7 cellular contexts compared by ENCODE assay signal in the genomic region with DNA sequence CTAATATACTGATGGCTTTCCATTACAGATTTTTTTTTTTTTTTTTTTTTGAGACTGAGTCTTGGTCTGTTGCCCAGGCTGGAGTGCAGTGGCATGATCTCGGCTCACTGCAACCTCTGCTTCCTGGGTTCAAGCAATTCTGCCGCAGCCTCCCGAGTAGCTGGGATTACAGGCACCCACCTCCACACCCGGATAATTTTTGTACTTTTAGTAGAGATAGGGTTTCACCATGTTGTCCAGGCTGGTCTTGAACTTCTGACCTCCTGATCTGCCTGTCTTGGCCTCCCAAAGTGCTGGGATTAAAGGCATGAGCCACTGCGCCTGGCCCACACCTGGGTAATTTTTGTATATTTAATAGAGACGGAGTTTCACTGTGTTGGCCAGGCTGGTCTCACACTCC. TPM values are rescaled to one million over a fixed set of nuclear protein-coding genes. Genes with fewer than 3 reads are reported as not detected.
DNase-seq lines count a peak whose midpoint lies in the region; ATAC-seq and TF ChIP-seq lines count a peak whose summit lies in the region.
"Not testable (repeated sequence)": the region's sequence is repeated elsewhere in the genome, so short reads cannot be mapped to it uniquely, and the experiment has no call there.

No MANE protein-coding gene starts in this region.

- WGBS in HUES64, result 97% methylated on average over 6 of the region's 6 CpGs
- WGBS in mammary epithelial cell (ENCODE audit: low coverage, missing lambda C conversion rate), result 80% methylated on average over 6 of the region's 6 CpGs

- H3K4me2 ChIP-seq in DND-41 (ENCODE audit: insufficient read depth, low read length) (peak overlapping the region; percentile 29; the same call in 1 of the 2 replicates), mammary epithelial cell (ENCODE audit: insufficient read depth, low read depth, low read length) (peak overlapping the region; percentile 69), osteoblast (ENCODE audit: insufficient read depth, low read length) (peak overlapping the region; percentile 44)

- intact Hi-C loops in activated naive CD4-positive, alpha-beta T cell treated with anti-CD3 and anti-CD28 coated beads for 36 hours (cut with micrococcal nuclease); mammary epithelial cell (cut with micrococcal nuclease): not testable (repeated sequence)

- H3K4me3 Mint-ChIP-seq in WTC11, result peak overlapping the region; percentile 68
- H3K4me3 Mint-ChIP-seq in activated naive CD4-positive, alpha-beta T cell treated with anti-CD3 and anti-CD28 coated beads for 36 hours, result peak overlapping the region; percentile 50

- not testable (repeated sequence) for H3K4me3 ChIP-seq in DND-41 (ENCODE audit: low read depth in 1 of 2, low read length in 2 of 2); osteoblast (ENCODE audit: insufficient read depth, low read length)
- H3K4me3 ChIP-seq in HUES64 (ENCODE audit: low read length), result 0 out of 2 replicates have a peak overlapping the region, but pooled peaks have one; percentile 21
- peak overlapping the region; percentile 69 to 98 (median 81) for H3K4me3 ChIP-seq in mammary epithelial cell (replicated peaks in 1 of 3; ENCODE audit: insufficient read depth in 1 of 3, low read depth in 2 of 3, low read length in 3 of 3)
- peak overlapping the region; percentile 35 to 98 for H3K4me3 ChIP-seq in foreskin fibroblast (ENCODE audit: low read depth in 1 of 2, low read length in 2 of 2)

- H3K36me3 ChIP-seq in DND-41 (ENCODE audit: insufficient read depth, low read length), result peaks cover 69% of the 10 kb centered on the region
- peaks cover 70% of the 10 kb centered on the region for H3K36me3 ChIP-seq in HUES64 (ENCODE audit: insufficient read depth, low read length)
- H3K36me3 ChIP-seq in mammary epithelial cell (ENCODE audit: insufficient read depth, low read length), result peaks cover 48% of the 10 kb centered on the region
- peaks cover 67% of the 10 kb centered on the region for H3K36me3 ChIP-seq in osteoblast (ENCODE audit: insufficient read depth, low read length)

- H4K20me1 ChIP-seq in DND-41 (ENCODE audit: insufficient read depth, low read length) (peaks cover 23% of the 10 kb centered on the region; the same call in 1 of the 2 replicates), osteoblast (ENCODE audit: insufficient read depth, low read length) (peaks cover 33% of the 10 kb centered on the region)
- H4K20me1 ChIP-seq in mammary epithelial cell (ENCODE audit: insufficient read depth, low read length), result not testable (repeated sequence)

- H3K9me3 ChIP-seq in DND-41 (ENCODE audit: insufficient read depth, low read length, severe bottlenecking); HUES64 (ENCODE audit: insufficient read depth, low read depth, low read length); mammary epithelial cell (replicated peaks; ENCODE audit: insufficient read depth, low read length); osteoblast (ENCODE audit: low read depth, low read length): not testable (repeated sequence)

- TSS peak; percentile 0 for BruUV-seq in mammary epithelial cell (replicated peaks; lab: Mats Ljungman, UMichigan)

- TF ChIP-seq CTCF in DND-41 (IDR thresholded peaks at IDR 0.05; ENCODE audit: borderline replicate concordance, extremely low read depth, low read length, poor library complexity, severe bottlenecking); WTC11 (IDR thresholded peaks at IDR 0.05); mammary epithelial cell (conservative IDR thresholded peaks at IDR 0.05 in 1 of 2, IDR thresholded peaks at IDR 0.05 in 1 of 2; ENCODE audit: extremely low read depth in 1 of 2, insufficient read depth in 1 of 2, low read depth in 1 of 2, low read length in 2 of 2); foreskin fibroblast (IDR thresholded peaks at IDR 0.05; ENCODE audit: low read depth, low read length); osteoblast (IDR thresholded peaks at IDR 0.05; ENCODE audit: extremely low read depth, low read depth, low read length): not testable (repeated sequence)

- not testable (repeated sequence) for DNase-seq in DND-41; WTC11 (ENCODE audit: low spot score); activated naive CD4-positive, alpha-beta T cell treated with anti-CD3 and anti-CD28 coated beads for 36 hours; mammary epithelial cell; foreskin fibroblast; osteoblast (ENCODE audit: insufficient read length, low spot score, missing footprints)

- not testable (repeated sequence) for H2AFZ ChIP-seq in DND-41 (ENCODE audit: low read depth, low read length); mammary epithelial cell (ENCODE audit: low read depth, low read length); osteoblast (ENCODE audit: low read length)

- not testable (repeated sequence) for H3K9me3 Mint-ChIP-seq in WTC11; activated naive CD4-positive, alpha-beta T cell treated with anti-CD3 and anti-CD28 coated beads for 36 hours

- H3K79me2 ChIP-seq in DND-41 (ENCODE audit: insufficient read depth, low read length) (peaks cover 85% of the 10 kb centered on the region), mammary epithelial cell (ENCODE audit: insufficient read depth, low read length) (peaks cover 78% of the 10 kb centered on the region), osteoblast (ENCODE audit: insufficient read depth, low read length) (peaks cover 82% of the 10 kb centered on the region)

- in situ Hi-C loops in mammary epithelial cell (cut with MboI; ENCODE audit: low sequenced_read_pairs in 2 of 2), result not testable (repeated sequence)

- not testable (repeated sequence) for H3K27ac ChIP-seq in DND-41 (ENCODE audit: low read length); HUES64 (ENCODE audit: low read depth, low read length); mammary epithelial cell (ENCODE audit: insufficient read depth, low read depth, low read length); osteoblast (ENCODE audit: low read depth, low read length)

- dilution Hi-C loops in mammary epithelial cell (cut with HindIII; ENCODE audit: low sequenced_read_pairs), result not testable (repeated sequence)

- peaks cover 65% of the 10 kb centered on the region for H3K36me3 Mint-ChIP-seq in WTC11
- peaks cover 60% of the 10 kb centered on the region for H3K36me3 Mint-ChIP-seq in activated naive CD4-positive, alpha-beta T cell treated with anti-CD3 and anti-CD28 coated beads for 36 hours (ENCODE audit: low read depth)

- H3K27me3 ChIP-seq in DND-41 (ENCODE audit: insufficient read depth, low read length, poor library complexity); HUES64 (ENCODE audit: insufficient read depth, low read length); mammary epithelial cell (ENCODE audit: insufficient read depth, low read length); osteoblast (ENCODE audit: insufficient read depth, low read length): not testable (repeated sequence)

- POLR2A ChIA-PET in WTC11 (lab: Charles Lee), result not testable (repeated sequence)

- H3K27me3 Mint-ChIP-seq in WTC11 (ENCODE audit: low read depth); activated naive CD4-positive, alpha-beta T cell treated with anti-CD3 and anti-CD28 coated beads for 36 hours (ENCODE audit: low read depth): not testable (repeated sequence)

- 0 out of 2 replicates have a peak overlapping the region, but pooled peaks have one; percentile 63 for H3K27ac Mint-ChIP-seq in WTC11
- H3K27ac Mint-ChIP-seq in activated naive CD4-positive, alpha-beta T cell treated with anti-CD3 and anti-CD28 coated beads for 36 hours, result peak overlapping the region; percentile 66

- ATAC-seq in DND-41 (ENCODE audit: insufficient read depth, low read depth); WTC11: not testable (repeated sequence)

- peaks cover 17% of the 10 kb centered on the region for H3K4me1 Mint-ChIP-seq in WTC11
- peaks cover 46% of the 10 kb centered on the region for H3K4me1 Mint-ChIP-seq in activated naive CD4-positive, alpha-beta T cell treated with anti-CD3 and anti-CD28 coated beads for 36 hours (ENCODE audit: low read depth)

- H3K4me1 ChIP-seq in DND-41 (ENCODE audit: insufficient read depth, low read length) (peaks cover 51% of the 10 kb centered on the region), mammary epithelial cell (ENCODE audit: insufficient read depth, low read length) (peaks cover 14% of the 10 kb centered on the region), osteoblast (ENCODE audit: insufficient read depth, low read length) (peaks cover 16% of the 10 kb centered on the region)
- H3K4me1 ChIP-seq in HUES64 (ENCODE audit: insufficient read depth, low read length), result not testable (repeated sequence)

- not testable (repeated sequence) for H3K9ac ChIP-seq in DND-41 (ENCODE audit: low read depth, low read length); HUES64 (ENCODE audit: low read depth, low read length); mammary epithelial cell (ENCODE audit: insufficient read depth, low read length)

- CTCF ChIA-PET in WTC11 (lab: Charles Lee), result interaction anchor here (2.4 kb wide), 1 partner anchor 19 kb away, joined by 13 read pairs; no protein-coding TSS in a partner anchor
- CTCF ChIA-PET in activated naive CD4-positive, alpha-beta T cell treated with anti-CD3 and anti-CD28 coated beads for 36 hours (lab: Charles Lee), result interaction anchor here (0.9 kb wide), 1 partner anchor 19 kb away, joined by 3 read pairs; no protein-coding TSS in a partner anchor
- CTCF ChIA-PET in mammary epithelial cell (lab: Charles Lee; ENCODE audit: low non-redundant PET), result not testable (repeated sequence)

RNA-seq across cellular contexts. Expression of a gene that starts 3.6 kb away (rescaled TPM):
- polyA plus RNA-seq in HUES64 (2013, experiment 1 of 2), result 41.4 TPM
- polyA plus RNA-seq in HUES64 (2013, experiment 2 of 2), result 35.6 TPM
- total RNA-seq in WTC11 (2021) (130 to 207 TPM (median 137 TPM) in 3 replicates), mammary epithelial cell (100 to 1,000 TPM; 304 to 321 TPM), osteoblast (189 and 225 TPM in 2 replicates)
- 100 to 1,000 TPM; 165 to 166 TPM for total RNA-seq in activated naive CD4-positive, alpha-beta T cell treated with anti-CD3 and anti-CD28 coated beads for 36 hours
- polyA plus RNA-seq in mammary epithelial cell, result 35.7 TPM
- 210 TPM for polyA minus RNA-seq in mammary epithelial cell
